Comparison of ENCODE assay signal across 34 cellular contexts in the genomic region with DNA sequence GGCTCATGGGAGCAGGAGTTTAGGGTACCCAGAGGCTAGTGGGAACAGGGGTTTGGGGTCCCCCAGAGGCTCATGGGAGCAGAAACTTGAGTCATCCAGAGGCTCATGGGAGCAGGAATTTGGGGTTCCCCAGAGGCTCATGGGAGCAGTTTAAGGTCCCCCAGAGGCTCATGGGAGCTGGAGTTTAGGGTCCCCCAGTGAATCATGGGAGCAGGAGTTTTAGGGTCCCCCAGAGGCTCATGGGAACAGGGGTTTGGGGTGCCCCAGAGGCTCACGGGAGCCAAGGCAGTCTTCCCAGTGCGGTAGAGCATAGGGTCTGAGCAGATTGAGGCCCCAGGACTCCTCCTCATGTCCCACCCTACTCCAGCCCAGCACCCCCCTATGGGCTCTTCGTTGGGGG. TPM values are rescaled to one million over a fixed set of nuclear protein-coding genes. Genes with fewer than 3 reads are reported as not detected.
A peak's percentile ranks its signal among the peaks of the same experiment; 100 is the strongest.
DNase-seq lines count a peak whose midpoint lies in the region; ATAC-seq, FAIRE-seq and TF ChIP-seq lines count a peak whose summit lies in the region.
"Had no signal": no experiment of that assay in that cellular context is flagged by ENCODE, and none has a peak within 500 bp of the region (broad histone marks: within the 10 kb centered on the region; RNA-seq: fewer than 3 reads in every experiment).

No MANE protein-coding gene starts in this region.

- no peaks in the 10 kb centered on the region for H3K27me3 Mint-ChIP-seq in activated naive CD8-positive, alpha-beta T cell
- H3K27me3 Mint-ChIP-seq in activated naive CD8-positive, alpha-beta T cell treated with anti-CD3 and anti-CD28 coated beads, Interleukin-2, amount 50 U/mL, for 24 hours = no peaks in the 10 kb centered on the region
- no peaks in the 10 kb centered on the region for H3K27me3 Mint-ChIP-seq in stimulated activated naive B cell treated with anti-CD40 and anti-IgM and Interleukin-4, amounts not matched to agents 10 μg/mL and 1 μg/mL and 100 μg/mL, for 72 hours
- H3K27me3 Mint-ChIP-seq: type B pancreatic cell had no signal

- H3K4me1 ChIP-seq in HEK293 (ENCODE audit: control insufficient read depth, insufficient read depth, low read length) = 0 out of 2 replicates have a peak, but pooled peaks cover 5% of the 10 kb centered on the region
- peaks cover 5 to 31% of the 10 kb centered on the region in 2 experiments; a peak in 4 of 5 replicates for H3K4me1 ChIP-seq in K562 (replicated peaks in 1 of 2; ENCODE audit: control insufficient read depth in 2 of 2, insufficient read depth in 2 of 2, low read length in 2 of 2)
- no peaks in the 10 kb centered on the region for H3K4me1 ChIP-seq in small intestine (ENCODE audit: control insufficient read depth in 2 of 2, insufficient read depth in 1 of 2, low read depth in 1 of 2, low read length in 1 of 2)
- H3K4me1 ChIP-seq: prostate gland, right lobe of liver had no signal

- 96% methylated on average over 2 of the region's 3 CpGs for WGBS in K562 (ENCODE audit: insufficient coverage, low coverage, missing lambda C conversion rate)
- 83 to 95% (median 92%) methylated on average over 1 to 3 of the region's 3 CpGs for WGBS in small intestine, 3 donors

- ATAC-seq in activated naive CD8-positive, alpha-beta T cell treated with anti-CD3 and anti-CD28 coated beads, Interleukin-2, amount 50 U/mL, for 24 hours = no peak
- ATAC-seq in K562 = no peak
- ATAC-seq in stimulated activated naive B cell treated with anti-CD40 and anti-IgM and Interleukin-4, amounts not matched to agents 10 μg/mL and 1 μg/mL and 100 μg/mL, for 72 hours (replicated peaks) = no peak
- no peak for ATAC-seq in GM19395 (IDR thresholded peaks at IDR 0.05; ENCODE audit: unreplicated experiment)
- ATAC-seq: GM23338, heart left ventricle, left ventricle myocardium superior had no signal

- no peak for TF ChIP-seq POLR2A in K562 (conservative IDR thresholded peaks at IDR 0.05)

- POLR2A ChIA-PET in HEK293 (lab: Yijun Ruan, JAX) = interaction anchor here (0.7 to 2.1 kb wide), 3 partner anchors 12 to 48 kb away, joined by 3 to 6 read pairs (median 3); a partner anchor contains a TSS
- POLR2A ChIA-PET in K562 (lab: Yijun Ruan, JAX) = no interaction called here

- no peak overlapping the region for H3K4me3 ChIP-seq in HEK293 (ENCODE audit: low read depth, low read length)
- H3K4me3 ChIP-seq in K562 = no peak overlapping the region
- no peak overlapping the region for H3K4me3 ChIP-seq in small intestine (ENCODE audit: low read depth in 1 of 2, low read length in 2 of 2)
- H3K4me3 ChIP-seq: dorsolateral prefrontal cortex, GM23338, heart left ventricle, prostate gland, right lobe of liver, SJCRH30 had no signal

- H3K9me3 ChIP-seq in HEK293 (ENCODE audit: control insufficient read depth, insufficient read depth, low read depth, low read length) = no peaks in the 10 kb centered on the region
- no peaks in the 10 kb centered on the region for H3K9me3 ChIP-seq in K562 (replicated peaks; ENCODE audit: control insufficient read depth, insufficient read depth, low read depth, low read length)
- H3K9me3 ChIP-seq in small intestine (ENCODE audit: control insufficient read depth, low read depth) = no peaks in the 10 kb centered on the region
- H3K9me3 ChIP-seq: heart left ventricle, prostate gland, right lobe of liver, SJCRH30 had no signal

- TF ChIP-seq EP300 in K562 (IDR thresholded peaks at IDR 0.05; ENCODE audit: low read length) = no peak

- no peaks in the 10 kb centered on the region for H3K9me1 ChIP-seq in K562 (ENCODE audit: control insufficient read depth, insufficient read depth, low read length)

- CTCF ChIA-PET in HEK293 (lab: Yijun Ruan, JAX) = interaction anchor here (0.7 to 1.1 kb wide), 3 partner anchors 10 to 1451 kb away, joined by 3 to 10 read pairs (median 5); a partner anchor contains a TSS
- CTCF ChIA-PET in K562 (lab: Yijun Ruan, JAX; ENCODE audit: low intra/inter-chr PET ratio) = no interaction called here

- H3K36me3 ChIP-seq in HEK293 (ENCODE audit: control insufficient read depth in 2 of 2, insufficient read depth in 1 of 2, low read length in 2 of 2) (peaks cover 7 to 13% of the 10 kb centered on the region in 2 experiments; a peak in 2 of 3 replicates), K562 (ENCODE audit: control insufficient read depth, insufficient read depth, low read length) (peaks cover 38% of the 10 kb centered on the region; the same call in 2 of the 3 replicates), small intestine (ENCODE audit: control insufficient read depth in 2 of 2, insufficient read depth in 2 of 2, low read length in 2 of 2) (peaks cover 0 to 13% of the 10 kb centered on the region in 2 donors)
- H3K36me3 ChIP-seq: prostate gland, SJCRH30 had no signal

- TF ChIP-seq CTCF in HEK293 (tag by site-specific recombination; IDR thresholded peaks at IDR 0.05) (no peak), K562 (IDR thresholded peaks at IDR 0.05 in 2 of 3, conservative IDR thresholded peaks at IDR 0.05 in 1 of 3; ENCODE audit: insufficient read depth in 2 of 3, low read depth in 1 of 3, low read length in 3 of 3) (no peak)

- no TSS peak for BruUV-seq in K562 (replicated peaks; lab: Mats Ljungman, UMichigan)

- no peak overlapping the region for H2AFZ ChIP-seq in K562 (ENCODE audit: low read depth, low read length)
- H2AFZ ChIP-seq: GM23338 had no signal

- peaks cover 5% of the 10 kb centered on the region; the same call in 1 of the 2 replicates for H4K20me1 ChIP-seq in K562 (replicated peaks; ENCODE audit: control insufficient read depth, insufficient read depth, low read length)

- no peak for FAIRE-seq in K562 (lab: Jason Lieb, UNC)
- no peak for FAIRE-seq in small intestine (lab: Jason Lieb, UNC)
- FAIRE-seq: kidney had no signal

- peaks cover 18% of the 10 kb centered on the region for H3K4me1 Mint-ChIP-seq in activated naive CD8-positive, alpha-beta T cell (ENCODE audit: low read depth)
- peaks cover 28% of the 10 kb centered on the region for H3K4me1 Mint-ChIP-seq in activated naive CD8-positive, alpha-beta T cell treated with anti-CD3 and anti-CD28 coated beads, Interleukin-2, amount 50 U/mL, for 24 hours
- peaks cover 18 to 26% of the 10 kb centered on the region in 2 donors for H3K4me1 Mint-ChIP-seq in stimulated activated naive B cell treated with anti-CD40 and anti-IgM and Interleukin-4, amounts not matched to agents 10 μg/mL and 1 μg/mL and 100 μg/mL, for 72 hours

- DNase-seq in activated naive CD8-positive, alpha-beta T cell treated with anti-CD3 and anti-CD28 coated beads, Interleukin-2, amount 50 U/mL, for 24 hours = no peak
- DNase-seq in K562 (ENCODE audit: extremely low read depth in 1 of 4, low spot score in 3 of 4) (peak in 1 of 4 experiments; percentile 25), NCI-H524 treated with DMSO at 0.1 percent for 48 hours (lab: John Stamatoyannopoulos, UW) (no peak), small intestine (no peak)
- no peak for DNase-seq in stimulated activated naive B cell treated with anti-CD40 and anti-IgM and Interleukin-4, amounts not matched to agents 10 μg/mL and 1 μg/mL and 100 μg/mL, for 72 hours
- DNase-seq: activated CD4-positive, alpha-beta T cell treated with anti-CD3 and anti-CD28 coated beads, Interleukin-2, amount 50 U/mL, for 4 hours; activated CD4-positive, CD25-positive, alpha-beta regulatory T cell; activated effector memory CD4-positive, alpha-beta T cell treated with Interleukin-2 at 50 U/mL for 16 hours; amniotic stem cell; brain microvascular endothelial cell; DMS79 treated with DMSO at 0.1 percent for 48 hours; dorsolateral prefrontal cortex; foreskin melanocyte; GF-D8; HFFc6; kidney; left ventricle myocardium superior; NCI-H1048; NCI-H1694 treated with DMSO at 0.1 percent for 48 hours; NCI-H446; NCI-H774; right lobe of liver; SJCRH30; stimulated activated CD4-positive, alpha-beta T cell treated with anti-CD3 and anti-CD28 coated beads, Interleukin-12 subunit alpha, Interleukin-12 subunit beta, amount 100 ng/mL, for 4 hours; stimulated activated CD4-positive, alpha-beta T cell treated with anti-CD3 and anti-CD28 coated beads, Interleukin-4, amount 100 ng/mL, for 1 hour; substantia nigra; SW 1271 had no signal

- H3K27me3 ChIP-seq in K562 (ENCODE audit: control insufficient read depth in 2 of 2, insufficient read depth in 2 of 2, low read length in 2 of 2) (no peaks in the 10 kb centered on the region), small intestine (ENCODE audit: control insufficient read depth in 2 of 2, insufficient read depth in 2 of 2, low read length in 2 of 2) (no peaks in the 10 kb centered on the region)
- H3K27me3 ChIP-seq: brain microvascular endothelial cell, dorsolateral prefrontal cortex, heart left ventricle, right lobe of liver, SJCRH30 had no signal

- no peak overlapping the region; a peak in 1 of 4 replicates for H3K9ac ChIP-seq in K562 (ENCODE audit: insufficient read depth in 1 of 2, low read depth in 2 of 2, low read length in 2 of 2)

- peaks cover 4% of the 10 kb centered on the region for H3K36me3 Mint-ChIP-seq in activated naive CD8-positive, alpha-beta T cell
- H3K36me3 Mint-ChIP-seq in activated naive CD8-positive, alpha-beta T cell treated with anti-CD3 and anti-CD28 coated beads, Interleukin-2, amount 50 U/mL, for 24 hours (ENCODE audit: low read depth) = peaks cover 4% of the 10 kb centered on the region
- H3K36me3 Mint-ChIP-seq in stimulated activated naive B cell treated with anti-CD40 and anti-IgM and Interleukin-4, amounts not matched to agents 10 μg/mL and 1 μg/mL and 100 μg/mL, for 72 hours = peaks cover 47 to 48% of the 10 kb centered on the region in 2 donors

- H3K4me3 Mint-ChIP-seq in activated naive CD8-positive, alpha-beta T cell = no peak overlapping the region
- H3K4me3 Mint-ChIP-seq in activated naive CD8-positive, alpha-beta T cell treated with anti-CD3 and anti-CD28 coated beads, Interleukin-2, amount 50 U/mL, for 24 hours = no peak overlapping the region
- H3K4me3 Mint-ChIP-seq in stimulated activated naive B cell treated with anti-CD40 and anti-IgM and Interleukin-4, amounts not matched to agents 10 μg/mL and 1 μg/mL and 100 μg/mL, for 72 hours = no peak overlapping the region
- H3K4me3 Mint-ChIP-seq: GM23338, HFFc6, type B pancreatic cell had no signal

- H3K27ac Mint-ChIP-seq in activated naive CD8-positive, alpha-beta T cell = peak overlapping the region; percentile 34
- H3K27ac Mint-ChIP-seq in activated naive CD8-positive, alpha-beta T cell treated with anti-CD3 and anti-CD28 coated beads, Interleukin-2, amount 50 U/mL, for 24 hours = no peak overlapping the region
- peak overlapping the region; percentile 51 for H3K27ac Mint-ChIP-seq in stimulated activated naive B cell treated with anti-CD40 and anti-IgM and Interleukin-4, amounts not matched to agents 10 μg/mL and 1 μg/mL and 100 μg/mL, for 72 hours
- H3K27ac Mint-ChIP-seq: GM23338, HFFc6, type B pancreatic cell had no signal

- intact Hi-C loops in K562 (cut with micrococcal nuclease) = no loop called here

- H3K79me2 ChIP-seq in K562 (ENCODE audit: control insufficient read depth, insufficient read depth, low read length) = no peaks in the 10 kb centered on the region

- H3K27ac ChIP-seq in HEK293 (ENCODE audit: extremely low read depth, low read depth, low read length) (no peak overlapping the region), K562 (ENCODE audit: extremely low read depth, low read depth, low read length) (no peak overlapping the region), small intestine (ENCODE audit: low read depth in 1 of 2, low read length in 1 of 2) (no peak overlapping the region)
- H3K27ac ChIP-seq: brain microvascular endothelial cell, dorsolateral prefrontal cortex, heart left ventricle, prostate gland, right lobe of liver, SJCRH30 had no signal

- no peak overlapping the region for H3K4me2 ChIP-seq in K562 (ENCODE audit: insufficient read depth, low read length)
- H3K4me2 ChIP-seq: GM23338 had no signal

- TF ChIP-seq RAD21 in K562 (CRISPR knock-in tag; conservative IDR thresholded peaks at IDR 0.05 in 1 of 2, IDR thresholded peaks at IDR 0.05 in 1 of 2) = no peak

- in situ Hi-C loops in K562 (cut with MboI) = no loop called here

- H3K9me3 Mint-ChIP-seq in activated naive CD8-positive, alpha-beta T cell (ENCODE audit: low read depth) = no peaks in the 10 kb centered on the region
- H3K9me3 Mint-ChIP-seq in activated naive CD8-positive, alpha-beta T cell treated with anti-CD3 and anti-CD28 coated beads, Interleukin-2, amount 50 U/mL, for 24 hours = no peaks in the 10 kb centered on the region
- H3K9me3 Mint-ChIP-seq in stimulated activated naive B cell treated with anti-CD40 and anti-IgM and Interleukin-4, amounts not matched to agents 10 μg/mL and 1 μg/mL and 100 μg/mL, for 72 hours = no peaks in the 10 kb centered on the region
- H3K9me3 Mint-ChIP-seq: GM23338, HFFc6, type B pancreatic cell had no signal

RNA-seq across cellular contexts. Expression of a gene that starts 8.6 kb away (rescaled TPM):
- total RNA-seq in K562 (2011; cell fraction: chromatin; rRNA removed; ENCODE audit: low replicate concordance) = 5.7 and 5.8 TPM in 2 replicates
- 3.2 and 4.3 TPM in 2 replicates for total RNA-seq in K562 (2011; cell fraction: nucleolus; rRNA removed)
- 5.0 and 5.5 TPM in 2 replicates for total RNA-seq in K562 (2011; cell fraction: nucleoplasm; rRNA removed)
- total RNA-seq in K562 (2014; rRNA removed) = 0.86 and 2.2 TPM in 2 replicates
- 0.35 and 1.1 TPM in 2 replicates for total RNA-seq in K562 (2014; rRNA removed; fragmentation: Illumina TruSeq; extraction: Trizol)
- 1.1 and 1.5 TPM in 2 replicates for total RNA-seq in K562 (2015; rRNA removed; fragmentation: Illumina TruSeq; extraction: Trizol)
- total RNA-seq in K562 (2021) = 5.0 and 6.4 TPM in 2 replicates
- 1.2 and 2.5 TPM in 2 replicates for polyA plus RNA-seq in K562 (2011; rRNA removed)
- 1.7 and 5.8 TPM in 2 replicates for polyA plus RNA-seq in K562 (2011; cell fraction: cytosol; rRNA removed)
- 2.3 and 4.0 TPM in 2 replicates for polyA plus RNA-seq in K562 (2011; cell fraction: nucleus; rRNA removed)
- 5.5 and 15.1 TPM in 2 replicates for polyA plus RNA-seq in K562 (2012)
- polyA plus RNA-seq in K562 (2014; fragmentation: Illumina TruSeq; extraction: Trizol) = 1.4 and 3.4 TPM in 2 replicates
- under 1 TPM; 0.31 to 0.49 TPM for polyA plus RNA-seq in K562 (2014; fragmentation: Nextera tagmentation; extraction: Ambion mirVana)
- polyA plus RNA-seq in K562 (2014; rRNA removed) = 2.8 and 4.2 TPM in 2 replicates
- 0.24 and 0.95 TPM in 2 replicates for polyA minus RNA-seq in K562 (2011; rRNA and poly(A)+ RNA removed)
- polyA minus RNA-seq in K562 (2011; cell fraction: cytosol; rRNA and poly(A)+ RNA removed) = 2.0 TPM in 1 of 2 replicates, not detected in the other
- 0.54 and 1.6 TPM in 2 replicates for polyA minus RNA-seq in K562 (2011; cell fraction: nucleus; rRNA and poly(A)+ RNA removed)
- 1 to 10 TPM; 7.8 to 10.0 (median 8.6) TPM for polyA plus RNA-seq in small intestine

RNA-seq across cellular contexts. Expression of a gene that starts 12.3 kb away (rescaled TPM):
- total RNA-seq in K562 (2011; cell fraction: chromatin; rRNA removed; ENCODE audit: low replicate concordance) = 12.5 and 54.5 TPM in 2 replicates
- total RNA-seq in K562 (2011; cell fraction: nucleolus; rRNA removed) = 31.5 and 38.2 TPM in 2 replicates
- 31.5 and 34.9 TPM in 2 replicates for total RNA-seq in K562 (2011; cell fraction: nucleoplasm; rRNA removed)
- 46.2 and 52.2 TPM in 2 replicates for total RNA-seq in K562 (2014; rRNA removed)
- total RNA-seq in K562 (2014; rRNA removed; fragmentation: Illumina TruSeq; extraction: Trizol) = 2.1 and 2.4 TPM in 2 replicates
- 17.0 and 18.6 TPM in 2 replicates for total RNA-seq in K562 (2015; rRNA removed; fragmentation: Illumina TruSeq; extraction: Trizol)
- total RNA-seq in K562 (2021) = 36.9 and 40.3 TPM in 2 replicates
- 7.6 and 12.4 TPM in 2 replicates for polyA plus RNA-seq in K562 (2011; rRNA removed)
- polyA plus RNA-seq in K562 (2011; cell fraction: cytosol; rRNA removed) = 14.7 and 45.1 TPM in 2 replicates
- 30.5 and 50.7 TPM in 2 replicates for polyA plus RNA-seq in K562 (2011; cell fraction: nucleus; rRNA removed)
- polyA plus RNA-seq in K562 (2012) = 26.1 and 43.4 TPM in 2 replicates
- polyA plus RNA-seq in K562 (2014; fragmentation: Illumina TruSeq; extraction: Trizol) = 2.2 and 8.9 TPM in 2 replicates
- polyA plus RNA-seq in K562 (2014; fragmentation: Nextera tagmentation; extraction: Ambion mirVana) = 1 to 10 TPM; 2.8 to 3.3 TPM
- polyA plus RNA-seq in K562 (2014; rRNA removed) = 29.7 and 31.7 TPM in 2 replicates
- polyA minus RNA-seq in K562 (2011; rRNA and poly(A)+ RNA removed) = 3.5 and 5.4 TPM in 2 replicates
- 22.0 and 25.8 TPM in 2 replicates for polyA minus RNA-seq in K562 (2011; cell fraction: cytosol; rRNA and poly(A)+ RNA removed)
- polyA minus RNA-seq in K562 (2011; cell fraction: nucleus; rRNA and poly(A)+ RNA removed) = 6.6 and 9.0 TPM in 2 replicates
- polyA plus RNA-seq in small intestine = 100 to 1,000 TPM in 2 of 3 donors, 10 to 100 TPM in 1; 59.4 to 130 (median 108) TPM

RNA-seq across cellular contexts. Expression of a gene that starts 13.8 kb away (rescaled TPM):
- 153 and 228 TPM in 2 replicates for total RNA-seq in K562 (2011; cell fraction: chromatin; rRNA removed; ENCODE audit: low replicate concordance)
- 123 and 143 TPM in 2 replicates for total RNA-seq in K562 (2011; cell fraction: nucleolus; rRNA removed)
- 145 and 152 TPM in 2 replicates for total RNA-seq in K562 (2011; cell fraction: nucleoplasm; rRNA removed)
- total RNA-seq in K562 (2014; rRNA removed) (224 and 233 TPM in 2 replicates), K562 (2014; rRNA removed; fragmentation: Illumina TruSeq; extraction: Trizol) (102 and 112 TPM in 2 replicates), K562 (2015; rRNA removed; fragmentation: Illumina TruSeq; extraction: Trizol) (120 and 125 TPM in 2 replicates), K562 (2021) (161 and 164 TPM in 2 replicates)
- polyA plus RNA-seq in K562 (2011; rRNA removed) (137 and 156 TPM in 2 replicates), K562 (2014; fragmentation: Illumina TruSeq; extraction: Trizol) (137 and 156 TPM in 2 replicates), K562 (2014; fragmentation: Nextera tagmentation; extraction: Ambion mirVana) (10 to 100 TPM; 26.5 to 48.0 TPM), K562 (2014; rRNA removed) (199 and 221 TPM in 2 replicates), small intestine (100 to 1,000 TPM in 1 of 3 donors, 10 to 100 TPM in 2; 87.7 to 115 (median 91.6) TPM)
- polyA plus RNA-seq in K562 (2011; cell fraction: cytosol; rRNA removed) = 171 and 200 TPM in 2 replicates
- 229 and 274 TPM in 2 replicates for polyA plus RNA-seq in K562 (2011; cell fraction: nucleus; rRNA removed)
- 153 and 156 TPM in 2 replicates for polyA plus RNA-seq in K562 (2012)
- polyA minus RNA-seq in K562 (2011; rRNA and poly(A)+ RNA removed) = 105 and 146 TPM in 2 replicates
- 63.5 and 65.9 TPM in 2 replicates for polyA minus RNA-seq in K562 (2011; cell fraction: cytosol; rRNA and poly(A)+ RNA removed)
- polyA minus RNA-seq in K562 (2011; cell fraction: nucleus; rRNA and poly(A)+ RNA removed) = 52.0 and 62.1 TPM in 2 replicates

RNA-seq across cellular contexts. Expression of a gene that starts 22.0 kb away (rescaled TPM):
- 424 and 920 TPM in 2 replicates for total RNA-seq in K562 (2011; cell fraction: chromatin; rRNA removed; ENCODE audit: low replicate concordance)
- total RNA-seq in K562 (2011; cell fraction: nucleolus; rRNA removed) = 1,992 and 2,335 TPM in 2 replicates
- total RNA-seq in K562 (2011; cell fraction: nucleoplasm; rRNA removed) = 1,435 and 2,039 TPM in 2 replicates
- total RNA-seq in K562 (2014; rRNA removed) (4,435 and 4,908 TPM in 2 replicates), K562 (2014; rRNA removed; fragmentation: Illumina TruSeq; extraction: Trizol) (1,693 and 1,744 TPM in 2 replicates), K562 (2015; rRNA removed; fragmentation: Illumina TruSeq; extraction: Trizol) (2,336 and 2,363 TPM in 2 replicates), K562 (2021) (3,484 and 3,598 TPM in 2 replicates)
- polyA plus RNA-seq in K562 (2011; rRNA removed) (3,377 and 4,740 TPM in 2 replicates), K562 (2014; fragmentation: Illumina TruSeq; extraction: Trizol) (2,949 and 2,951 TPM in 2 replicates), K562 (2014; fragmentation: Nextera tagmentation; extraction: Ambion mirVana) (1,000 to 10,000 TPM; 2,516 to 2,665 TPM), K562 (2014; rRNA removed) (5,374 and 5,482 TPM in 2 replicates), small intestine (1,000 to 10,000 TPM; 2,350 to 5,026 (median 4,251) TPM)
- polyA plus RNA-seq in K562 (2011; cell fraction: cytosol; rRNA removed) = 4,156 and 5,491 TPM in 2 replicates
- 2,583 and 2,819 TPM in 2 replicates for polyA plus RNA-seq in K562 (2011; cell fraction: nucleus; rRNA removed)
- polyA plus RNA-seq in K562 (2012) = 5,015 and 6,183 TPM in 2 replicates
- polyA minus RNA-seq in K562 (2011; rRNA and poly(A)+ RNA removed) = 823 and 942 TPM in 2 replicates
- polyA minus RNA-seq in K562 (2011; cell fraction: cytosol; rRNA and poly(A)+ RNA removed) = 967 and 1,445 TPM in 2 replicates
- 1,358 and 2,443 TPM in 2 replicates for polyA minus RNA-seq in K562 (2011; cell fraction: nucleus; rRNA and poly(A)+ RNA removed)

RNA-seq across cellular contexts. Expression of a gene that starts 24.0 kb away (rescaled TPM):
- total RNA-seq in K562 (2011; cell fraction: chromatin; rRNA removed; ENCODE audit: low replicate concordance) = 9.2 and 13.8 TPM in 2 replicates
- total RNA-seq in K562 (2011; cell fraction: nucleolus; rRNA removed) = 11.8 and 13.3 TPM in 2 replicates
- 16.4 and 22.1 TPM in 2 replicates for total RNA-seq in K562 (2011; cell fraction: nucleoplasm; rRNA removed)
- total RNA-seq in K562 (2014; rRNA removed) (2.4 and 3.2 TPM in 2 replicates), K562 (2014; rRNA removed; fragmentation: Illumina TruSeq; extraction: Trizol) (1.1 TPM in 2 replicates), K562 (2015; rRNA removed; fragmentation: Illumina TruSeq; extraction: Trizol) (1.4 TPM in 2 replicates), K562 (2021) (9.2 and 9.9 TPM in 2 replicates)
- polyA plus RNA-seq in K562 (2011; rRNA removed) (4.8 and 7.0 TPM in 2 replicates), K562 (2014; fragmentation: Illumina TruSeq; extraction: Trizol) (12.8 and 15.7 TPM in 2 replicates), K562 (2014; fragmentation: Nextera tagmentation; extraction: Ambion mirVana) (1 to 10 TPM; 1.7 to 1.8 TPM), K562 (2014; rRNA removed) (5.5 and 5.7 TPM in 2 replicates), small intestine (1 to 10 TPM in 1 of 3 donors, under 1 TPM in 2; 0.22 to 1.1 (median 0.27) TPM)
- polyA plus RNA-seq in K562 (2011; cell fraction: cytosol; rRNA removed) = 9.6 and 10.2 TPM in 2 replicates
- 8.6 TPM in 2 replicates for polyA plus RNA-seq in K562 (2011; cell fraction: nucleus; rRNA removed)
- polyA plus RNA-seq in K562 (2012) = 6.9 and 8.3 TPM in 2 replicates
- 4.4 and 4.6 TPM in 2 replicates for polyA minus RNA-seq in K562 (2011; rRNA and poly(A)+ RNA removed)
- polyA minus RNA-seq in K562 (2011; cell fraction: cytosol; rRNA and poly(A)+ RNA removed) = 3.5 and 3.8 TPM in 2 replicates
- 1.8 and 2.4 TPM in 2 replicates for polyA minus RNA-seq in K562 (2011; cell fraction: nucleus; rRNA and poly(A)+ RNA removed)
